In genomic region chr16:86465434-86465833, GRCh38 we compare ENCODE assay signal across 25 cellular contexts. TPM values are rescaled to one million over a fixed set of nuclear protein-coding genes. Genes with fewer than 3 reads are reported as not detected.
"Had no signal": no experiment of that assay in that cellular context is flagged by ENCODE, and none has a peak within 500 bp of the region (broad histone marks: within the 10 kb centered on the region; RNA-seq: fewer than 3 reads in every experiment).

No MANE protein-coding gene starts in this region.

- H3K4me3 ChIP-seq: colonic mucosa, esophagus squamous epithelium, gastrocnemius medialis, heart right ventricle, left lung, lower lobe of right lung had no signal

- H3K27ac ChIP-seq: epithelial cell of prostate, esophagus squamous epithelium, gastrocnemius medialis, heart right ventricle, left lung, lower lobe of right lung had no signal

- H3K27ac Mint-ChIP-seq: dendritic cell treated with granulocyte-macrophage colony-stimulating factor and Interleukin-4, amounts not matched to agents 40 ng/mL and 50 ng/mL, for 4 days; effector memory CD8-positive, alpha-beta T cell; endodermal cell had no signal

- DNase-seq: colonic mucosa; cortex of kidney; effector CD8-positive, alpha-beta T cell; effector memory CD8-positive, alpha-beta T cell; endodermal cell; erythroblast; esophagus squamous epithelium; foreskin fibroblast; foreskin melanocyte; gastrocnemius medialis; glutamatergic neuron; head of caudate nucleus; heart right ventricle; hippocampal formation; left cardiac atrium; left lung; left ventricle myocardium superior; lower lobe of right lung; mesendoderm; midbrain had no signal

- H3K27me3 ChIP-seq: colonic mucosa, left lung had no signal

- ATAC-seq: effector memory CD8-positive, alpha-beta T cell; esophagus mucosa; gastrocnemius medialis; heart right ventricle; left cardiac atrium; left lung; left ventricle myocardium superior; lower lobe of right lung had no signal

- H3K36me3 ChIP-seq: colonic mucosa, esophagus squamous epithelium, gastrocnemius medialis, heart right ventricle, left lung, lower lobe of right lung had no signal

- H3K9me3 ChIP-seq: colonic mucosa, gastrocnemius medialis had no signal

- H3K4me3 Mint-ChIP-seq: dendritic cell treated with granulocyte-macrophage colony-stimulating factor and Interleukin-4, amounts not matched to agents 40 ng/mL and 50 ng/mL, for 4 days; effector memory CD8-positive, alpha-beta T cell; endodermal cell had no signal

- H3K4me1 ChIP-seq: colonic mucosa, esophagus squamous epithelium, gastrocnemius medialis, heart right ventricle, left lung, lower lobe of right lung had no signal

- H3K4me1 Mint-ChIP-seq: endodermal cell had no signal

RNA-seq across cellular contexts. Expression of gene FOXF1, which starts 44.9 kb away (rescaled TPM):
- total RNA-seq: endodermal cell, kidney epithelial cell had no signal
- polyA plus RNA-seq: keratinocyte had no signal
